In genomic region chr10:1674501-1674900, GRCh38 we compare ENCODE assay signal across 18 cellular contexts.
DNase-seq lines count a peak whose midpoint lies in the region; ATAC-seq and TF ChIP-seq lines count a peak whose summit lies in the region.
"Had no signal": no experiment of that assay in that cellular context is flagged by ENCODE, and none has a peak within 500 bp of the region (broad histone marks: within the 10 kb centered on the region; RNA-seq: fewer than 3 reads in every experiment).

No MANE protein-coding gene starts in this region.

- H3K27me3 ChIP-seq in OCI-LY1 (ENCODE audit: insufficient read depth, low read length): no peaks in the 10 kb centered on the region; the same call in 1 of the 2 replicates
- H3K27me3 ChIP-seq: hepatocyte had no signal

- ATAC-seq in GM18502 (IDR thresholded peaks at IDR 0.05; ENCODE audit: poor library complexity, unreplicated experiment): peak; percentile 72
- peak; percentile 58 for ATAC-seq in GM19452 (IDR thresholded peaks at IDR 0.05; ENCODE audit: unreplicated experiment)
- peak; percentile 69 for ATAC-seq in HG02852 (IDR thresholded peaks at IDR 0.05; ENCODE audit: unreplicated experiment)
- no peak for ATAC-seq in GM18517 (IDR thresholded peaks at IDR 0.05; ENCODE audit: unreplicated experiment)
- no peak for ATAC-seq in effector memory CD8-positive, alpha-beta T cell (replicated peaks)
- ATAC-seq: PC-3, right cardiac atrium, SK-N-SH treated with all-trans-retinoic acid at 6 μM for 48 hours had no signal

- no peak overlapping the region for H3K4me3 Mint-ChIP-seq in effector memory CD8-positive, alpha-beta T cell
- H3K4me3 Mint-ChIP-seq: activated CD4-positive, alpha-beta memory T cell treated with anti-CD3 and anti-CD28 coated beads, Interleukin-2, amount 10 ng/mL, durations not matched to agents 7 days and 5 days; mesothelial cell of epicardium had no signal

- 0 out of 2 replicates have a peak, but pooled peaks cover 3% of the 10 kb centered on the region for H3F3A ChIP-seq in OCI-LY1 (ENCODE audit: insufficient read depth, low read length)

- no peak overlapping the region for H3K9ac ChIP-seq in OCI-LY1 (ENCODE audit: low read length)

- no peak overlapping the region for H2AFZ ChIP-seq in OCI-LY1 (ENCODE audit: low read length)
- H2AFZ ChIP-seq: hepatocyte had no signal

- H3K9me3 Mint-ChIP-seq in effector memory CD8-positive, alpha-beta T cell: no peaks in the 10 kb centered on the region
- H3K9me3 Mint-ChIP-seq: activated CD4-positive, alpha-beta memory T cell treated with anti-CD3 and anti-CD28 coated beads, Interleukin-2, amount 10 ng/mL, durations not matched to agents 7 days and 5 days; mesothelial cell of epicardium had no signal

- H3K9me2 ChIP-seq in OCI-LY1 (ENCODE audit: low read depth, low read length): no peaks in the 10 kb centered on the region

- no peak overlapping the region for H3K27ac ChIP-seq in OCI-LY1 (ENCODE audit: low read depth, low read length, poor library complexity, severe bottlenecking)
- H3K27ac ChIP-seq: hepatocyte had no signal

- TF ChIP-seq CTCF in OCI-LY1 (IDR thresholded peaks at IDR 0.05; ENCODE audit: low read length): no peak

- H4K20me1 ChIP-seq in OCI-LY1 (ENCODE audit: insufficient read depth, low read length): no peaks in the 10 kb centered on the region

- peaks cover 0 to 15% of the 10 kb centered on the region in 2 donors for H3K4me1 Mint-ChIP-seq in effector memory CD8-positive, alpha-beta T cell (ENCODE audit: low read depth in 2 of 2)
- H3K4me1 Mint-ChIP-seq: activated CD4-positive, alpha-beta memory T cell treated with anti-CD3 and anti-CD28 coated beads, Interleukin-2, amount 10 ng/mL, durations not matched to agents 7 days and 5 days; mesothelial cell of epicardium had no signal

- H3K4me1 ChIP-seq in OCI-LY1 (ENCODE audit: insufficient read depth, low read length, severe bottlenecking): peaks cover 57% of the 10 kb centered on the region

- H3K36me3 Mint-ChIP-seq in effector memory CD8-positive, alpha-beta T cell (ENCODE audit: insufficient read depth): no peaks in the 10 kb centered on the region
- H3K36me3 Mint-ChIP-seq: mesothelial cell of epicardium had no signal

- peaks cover 10% of the 10 kb centered on the region for H3K36me3 ChIP-seq in OCI-LY1 (ENCODE audit: insufficient read depth, low read length)

- H3K79me2 ChIP-seq in OCI-LY1 (ENCODE audit: insufficient read depth, low read length): no peaks in the 10 kb centered on the region
- H3K79me2 ChIP-seq: hepatocyte had no signal

- no peak overlapping the region for H3K27ac Mint-ChIP-seq in effector memory CD8-positive, alpha-beta T cell
- H3K27ac Mint-ChIP-seq: activated CD4-positive, alpha-beta memory T cell treated with anti-CD3 and anti-CD28 coated beads, Interleukin-2, amount 10 ng/mL, durations not matched to agents 7 days and 5 days; mesothelial cell of epicardium had no signal

- H3K4me2 ChIP-seq in OCI-LY1 (ENCODE audit: low read length): peak overlapping the region; percentile 26; the same call in 1 of the 2 replicates
- H3K4me2 ChIP-seq: hepatocyte had no signal

- no peaks in the 10 kb centered on the region for H3K9me3 ChIP-seq in OCI-LY1 (ENCODE audit: low read length)

- DNase-seq in hippocampal formation (lab: John Stamatoyannopoulos, UW) (no peak), midbrain (lab: John Stamatoyannopoulos, UW) (no peak)
- no peak for DNase-seq in effector memory CD8-positive, alpha-beta T cell
- DNase-seq: activated CD4-positive, alpha-beta memory T cell treated with anti-CD3 and anti-CD28 coated beads, Interleukin-2, amount 10 ng/mL, durations not matched to agents 7 days and 5 days; cerebellar nuclear complex; GF-D8; Kasumi-1; NCI-H1436 treated with DMSO at 0.1 percent for 48 hours; PC-3; right cardiac atrium had no signal

- peaks cover 16% of the 10 kb centered on the region in 2 donors for H3K27me3 Mint-ChIP-seq in effector memory CD8-positive, alpha-beta T cell
- H3K27me3 Mint-ChIP-seq: activated CD4-positive, alpha-beta memory T cell treated with anti-CD3 and anti-CD28 coated beads, Interleukin-2, amount 10 ng/mL, durations not matched to agents 7 days and 5 days had no signal

- H3K4me3 ChIP-seq in OCI-LY1 (ENCODE audit: low read depth, low read length, poor library complexity, severe bottlenecking): no peak overlapping the region
- H3K4me3 ChIP-seq: hepatocyte had no signal

Comparison
In these comparisons a context has a peak if more than half of its experiments do, and no peak if none do; other contexts are left out.
1. ATAC-seq: peak in GM18502 (single experiment), GM19452 (single experiment) and HG02852 (single experiment); none in GM18517 (single experiment) and effector memory CD8-positive, alpha-beta T cell (single experiment).